ENCODE assay signal across 10 cellular contexts in the genomic region with DNA sequence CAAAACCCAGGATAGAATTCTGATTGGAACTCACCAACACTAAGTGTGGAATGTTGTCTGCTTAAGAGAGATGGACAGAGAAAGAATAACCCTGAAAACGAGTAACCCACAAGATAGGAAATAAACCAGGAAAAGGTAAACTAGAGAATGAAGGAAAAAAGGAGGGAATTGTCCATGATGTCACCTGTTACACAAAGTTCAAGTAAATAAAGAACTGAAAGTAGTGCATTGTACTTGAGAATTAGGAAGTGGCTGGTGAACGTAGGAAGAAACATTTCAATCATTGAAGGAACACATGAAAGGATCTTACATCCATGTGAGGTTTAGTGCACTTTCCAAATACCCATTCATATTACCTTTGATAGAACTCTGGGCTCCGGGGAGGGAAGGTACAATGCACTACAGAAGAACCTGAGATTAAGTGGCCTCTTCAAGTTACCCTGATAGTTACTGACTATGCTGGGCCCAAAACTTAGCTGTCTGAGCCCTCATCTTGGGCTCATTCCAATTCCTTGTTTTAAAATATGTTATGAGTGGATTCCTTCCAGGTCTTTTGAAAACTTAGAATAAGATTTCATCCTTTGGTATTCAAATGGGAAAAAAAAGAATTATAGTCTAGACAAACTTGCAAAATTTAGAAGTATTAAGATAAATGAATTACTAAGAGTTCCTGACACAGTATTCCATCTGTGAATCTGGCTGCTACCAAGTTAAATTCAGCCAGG. TPM values are rescaled to one million over a fixed set of nuclear protein-coding genes. Genes with fewer than 3 reads are reported as not detected.
A peak's percentile ranks its signal among the peaks of the same experiment; 100 is the strongest.
DNase-seq lines count a peak whose midpoint lies in the region; ATAC-seq and TF ChIP-seq lines count a peak whose summit lies in the region.
"Had no signal": no experiment of that assay in that cellular context is flagged by ENCODE, and none has a peak within 500 bp of the region (broad histone marks: within the 10 kb centered on the region; RNA-seq: fewer than 3 reads in every experiment).

No MANE protein-coding gene starts in this region.

- H3K4me1 Mint-ChIP-seq in progenitor cell of endocrine pancreas (ENCODE audit: low read depth): peaks cover 23% of the 10 kb centered on the region

- DNase-seq in DND-41: no peak
- DNase-seq in OCI-LY7 (ENCODE audit: low spot score): no peak
- no peak for DNase-seq in progenitor cell of endocrine pancreas (ENCODE audit: low spot score, unreplicated experiment)
- no peak for DNase-seq in NCI-H82 treated with DMSO at 0.1 percent for 48 hours (lab: John Stamatoyannopoulos, UW; ENCODE audit: unreplicated experiment)
- no peak for DNase-seq in AG08396 (ENCODE audit: low spot score)
- DNase-seq: amniotic stem cell, RPMI8226 had no signal

- BruUV-seq in OCI-LY7 (replicated peaks; lab: Mats Ljungman, UMichigan): no TSS peak

- TF ChIP-seq CTCF in DND-41 (IDR thresholded peaks at IDR 0.05; ENCODE audit: borderline replicate concordance, extremely low read depth, low read length, poor library complexity, severe bottlenecking) (no peak), OCI-LY7 (conservative IDR thresholded peaks at IDR 0.05; ENCODE audit: low read length) (no peak), progenitor cell of endocrine pancreas (IDR thresholded peaks at IDR 0.05; ENCODE audit: unreplicated experiment) (no peak)

- intact Hi-C loops in OCI-LY7 (cut with micrococcal nuclease; ENCODE audit: unreplicated experiment): loop anchor here (2.0 to 10.0 kb wide), 4 partner anchors 23 to 599 kb away; a partner anchor contains a TSS

- H3K27me3 ChIP-seq in DND-41 (ENCODE audit: insufficient read depth, low read length, poor library complexity): peaks cover 26% of the 10 kb centered on the region
- no peaks in the 10 kb centered on the region for H3K27me3 ChIP-seq in endocrine pancreas (ENCODE audit: control insufficient read depth, insufficient read depth, low read length)

- no peaks in the 10 kb centered on the region for H3K9me3 Mint-ChIP-seq in progenitor cell of endocrine pancreas (ENCODE audit: low read depth)

- H3K9me2 ChIP-seq in OCI-LY7 (ENCODE audit: insufficient read depth, low read length): no peaks in the 10 kb centered on the region

- H3K27ac ChIP-seq in DND-41 (ENCODE audit: low read length) (no peak overlapping the region), OCI-LY7 (ENCODE audit: low read depth, low read length, poor library complexity, severe bottlenecking) (peak overlapping the region; percentile 79)

- H3K27me3 Mint-ChIP-seq in progenitor cell of endocrine pancreas: peaks cover 9% of the 10 kb centered on the region

- no peak overlapping the region for H3K4me3 ChIP-seq in DND-41 (ENCODE audit: low read depth in 1 of 2, low read length in 2 of 2)
- peak overlapping the region; percentile 82 for H3K4me3 ChIP-seq in OCI-LY7 (ENCODE audit: low read depth, low read length, poor library complexity, severe bottlenecking)
- H3K4me3 ChIP-seq in endocrine pancreas (ENCODE audit: control insufficient read depth, insufficient read depth, low read length): peak overlapping the region; percentile 91

- H3K4me3 Mint-ChIP-seq in progenitor cell of endocrine pancreas (ENCODE audit: low read depth): peak overlapping the region; percentile 95

- no peaks in the 10 kb centered on the region for H3K36me3 ChIP-seq in DND-41 (ENCODE audit: insufficient read depth, low read length)
- peaks cover 27% of the 10 kb centered on the region for H3K36me3 ChIP-seq in OCI-LY7 (ENCODE audit: insufficient read depth, low read length)
- no peaks in the 10 kb centered on the region for H3K36me3 ChIP-seq in endocrine pancreas (ENCODE audit: control insufficient read depth, insufficient read depth, low read length)

- no peaks in the 10 kb centered on the region for H3K36me3 Mint-ChIP-seq in progenitor cell of endocrine pancreas (ENCODE audit: insufficient read depth)

- no peaks in the 10 kb centered on the region for H4K20me1 ChIP-seq in DND-41 (ENCODE audit: insufficient read depth, low read length)
- H4K20me1 ChIP-seq in OCI-LY7 (ENCODE audit: insufficient read depth, low read length): peaks cover 16% of the 10 kb centered on the region; the same call in 1 of the 2 replicates

- no peak overlapping the region for H3K9ac ChIP-seq in DND-41 (ENCODE audit: low read depth, low read length)
- no peak overlapping the region for H3K9ac ChIP-seq in endocrine pancreas (ENCODE audit: control insufficient read depth, insufficient read depth, low read length)

- POLR2A ChIA-PET in OCI-LY7 (lab: Charles Lee): interaction anchor here (1.1 to 2.9 kb wide), 10 partner anchors 15 to 284 kb away, joined by 3 to 54 read pairs (median 6); a partner anchor contains a TSS

- H3K79me2 ChIP-seq in DND-41 (ENCODE audit: insufficient read depth, low read length) (peaks cover 12% of the 10 kb centered on the region), OCI-LY7 (ENCODE audit: insufficient read depth, low read depth, low read length) (peaks cover 41% of the 10 kb centered on the region)

- H3K9me3 ChIP-seq in DND-41 (ENCODE audit: insufficient read depth, low read length, severe bottlenecking): no peaks in the 10 kb centered on the region
- H3K9me3 ChIP-seq in OCI-LY7 (ENCODE audit: low read length): no peaks in the 10 kb centered on the region
- no peaks in the 10 kb centered on the region for H3K9me3 ChIP-seq in endocrine pancreas (ENCODE audit: control insufficient read depth, low read length)

- peaks cover 26% of the 10 kb centered on the region for H3K4me1 ChIP-seq in DND-41 (ENCODE audit: insufficient read depth, low read length)
- peaks cover 30% of the 10 kb centered on the region for H3K4me1 ChIP-seq in OCI-LY7 (ENCODE audit: insufficient read depth, low read length, poor library complexity, severe bottlenecking)
- peaks cover 9% of the 10 kb centered on the region for H3K4me1 ChIP-seq in endocrine pancreas (ENCODE audit: control insufficient read depth, insufficient read depth, low read length)

- H2AFZ ChIP-seq in DND-41 (ENCODE audit: low read depth, low read length): peak overlapping the region; percentile 34; the same call in 1 of the 2 replicates
- peak overlapping the region; percentile 83 for H2AFZ ChIP-seq in OCI-LY7 (ENCODE audit: low read length)

- H3K4me2 ChIP-seq in DND-41 (ENCODE audit: insufficient read depth, low read length): peak overlapping the region; percentile 69
- H3K4me2 ChIP-seq in OCI-LY7 (ENCODE audit: low read length): peak overlapping the region; percentile 82

- peak overlapping the region; percentile 99 for H3K27ac Mint-ChIP-seq in progenitor cell of endocrine pancreas

- no peak for ATAC-seq in DND-41 (ENCODE audit: insufficient read depth, low read depth)
- ATAC-seq in HG03442 (IDR thresholded peaks at IDR 0.05; ENCODE audit: unreplicated experiment): no peak
- no peak for ATAC-seq in HG03342 (IDR thresholded peaks at IDR 0.05; ENCODE audit: unreplicated experiment)

- CTCF ChIA-PET in OCI-LY7 (lab: Charles Lee; ENCODE audit: unreplicated experiment): interaction anchor here (1.3 kb wide), 1 partner anchor 13 kb away, joined by 6 read pairs; no protein-coding TSS in a partner anchor

RNA-seq across cellular contexts. Expression of a gene that starts 1.1 kb away (rescaled TPM):
- 66.5 and 88.8 TPM in 2 replicates for total RNA-seq in OCI-LY7 (2014; rRNA removed; shearing (Covaris generic))
- total RNA-seq in OCI-LY7 (2022) (164 and 178 TPM in 2 replicates), progenitor cell of endocrine pancreas (40.5 and 49.3 TPM in 2 replicates)

RNA-seq across cellular contexts. Expression of a gene that starts 24.1 kb away (rescaled TPM):
- total RNA-seq in OCI-LY7 (2014; rRNA removed; shearing (Covaris generic)): not detected in 2 replicates
- total RNA-seq in OCI-LY7 (2022) (not detected in 2 replicates), progenitor cell of endocrine pancreas (not detected in 2 replicates)

RNA-seq across cellular contexts. Expression of a gene that starts 38.5 kb away (rescaled TPM):
- not detected in 2 replicates for total RNA-seq in OCI-LY7 (2014; rRNA removed; shearing (Covaris generic))
- total RNA-seq in OCI-LY7 (2022) (not detected in 2 replicates), progenitor cell of endocrine pancreas (not detected in 2 replicates)

RNA-seq across cellular contexts. Expression of a gene that starts 56.1 kb away (rescaled TPM):
- not detected in 2 replicates for total RNA-seq in OCI-LY7 (2014; rRNA removed; shearing (Covaris generic))
- total RNA-seq in OCI-LY7 (2022) (not detected in 2 replicates), progenitor cell of endocrine pancreas (not detected in 2 replicates)

Comparison
In these comparisons a context has a peak if more than half of its experiments do, and no peak if none do; other contexts are left out.
1. H3K4me3 ChIP-seq: peak in OCI-LY7 (single experiment) and endocrine pancreas (single experiment); none in DND-41 (0 of 2).